In genomic region chr9:88400021-88400420, GRCh38 we compare ENCODE assay signal across 13 cellular contexts. TPM values are rescaled to one million over a fixed set of nuclear protein-coding genes. Genes with fewer than 3 reads are reported as not detected.
DNase-seq lines count a peak whose midpoint lies in the region; FAIRE-seq and TF ChIP-seq lines count a peak whose summit lies in the region.
"Had no signal": no experiment of that assay in that cellular context is flagged by ENCODE, and none has a peak within 500 bp of the region (broad histone marks: within the 10 kb centered on the region; RNA-seq: fewer than 3 reads in every experiment).

No MANE protein-coding gene starts in this region.

- H3K9ac ChIP-seq in mesendoderm (ENCODE audit: low read length) = no peak overlapping the region

- no peak overlapping the region for H4K8ac ChIP-seq in mesendoderm (ENCODE audit: low read depth, low read length)

- H2BK15ac ChIP-seq in mesendoderm (replicated peaks; ENCODE audit: low read depth) = no peak overlapping the region

- peaks cover 20 to 46% (median 32%) of the 10 kb centered on the region in 3 donors for H3K4me1 Mint-ChIP-seq in CD8-positive, alpha-beta memory T cell

- no peak overlapping the region for H3K27ac ChIP-seq in mesendoderm (ENCODE audit: low read depth, low read length)
- H3K27ac ChIP-seq in CD8-positive, alpha-beta memory T cell (ENCODE audit: low read depth, low read length) = no peak overlapping the region
- H3K27ac ChIP-seq: HL-60 had no signal

- no peak overlapping the region for H3K4me2 ChIP-seq in mesendoderm (ENCODE audit: low read length)

- peak; percentile 62 for DNase-seq in AG20443 (ENCODE audit: low spot score)
- peak; percentile 91 for DNase-seq in M059J (ENCODE audit: low read depth)
- DNase-seq in bronchial epithelial cell (ENCODE audit: low read depth) = peak; percentile 64
- peak; percentile 44 for DNase-seq in mesendoderm
- no peak for DNase-seq in HuH-7 (ENCODE audit: low spot score)
- DNase-seq in CD8-positive, alpha-beta memory T cell = no peak
- DNase-seq in NCI-H187 treated with DMSO at 0.1 percent for 48 hours (lab: John Stamatoyannopoulos, UW) = no peak
- DNase-seq in NCI-H1092 (lab: John Stamatoyannopoulos, UW) = no peak
- DNase-seq: activated T-cell treated with anti-CD3 and anti-CD28 coated beads for 4 hours; CD4-positive, CD25-positive, alpha-beta regulatory T cell; NCI-H187 had no signal

- H3K27me3 ChIP-seq in bronchial epithelial cell (ENCODE audit: control insufficient read depth, insufficient read depth, low read length) = no peaks in the 10 kb centered on the region
- no peaks in the 10 kb centered on the region for H3K27me3 ChIP-seq in mesendoderm (ENCODE audit: insufficient read depth, low read length, poor library complexity)
- H3K27me3 ChIP-seq in CD8-positive, alpha-beta memory T cell (ENCODE audit: insufficient read depth, low read length, poor library complexity, severe bottlenecking) = no peaks in the 10 kb centered on the region

- FAIRE-seq in bronchial epithelial cell (lab: Jason Lieb, UNC) = no peak
- FAIRE-seq: TTC549 had no signal

- peaks cover 3 to 18% (median 6%) of the 10 kb centered on the region in 3 donors for H3K36me3 Mint-ChIP-seq in CD8-positive, alpha-beta memory T cell

- no peak overlapping the region for H3K18ac ChIP-seq in mesendoderm (ENCODE audit: low read length)

- CTCF ChIA-PET in CD8-positive, alpha-beta memory T cell (lab: Charles Lee) = no interaction called here

- H3K27ac Mint-ChIP-seq in CD8-positive, alpha-beta memory T cell = peak overlapping the region in 1 of 8 donors; percentile 14

- no peak for TF ChIP-seq CTCF in bronchial epithelial cell (IDR thresholded peaks at IDR 0.05; ENCODE audit: insufficient read depth, low read length, severe bottlenecking)

- no CpG with 5 or more reads among the region's 3 CpGs for WGBS in mesendoderm (ENCODE audit: extremely low coverage, insufficient coverage, low lambda C conversion rate)

- H3K56ac ChIP-seq in mesendoderm (ENCODE audit: low read length) = no peak overlapping the region

- H3K4me3 ChIP-seq in bronchial epithelial cell (ENCODE audit: low read depth, low read length) (no peak overlapping the region), mesendoderm (ENCODE audit: low read length) (no peak overlapping the region)
- H3K4me3 ChIP-seq in CD8-positive, alpha-beta memory T cell (ENCODE audit: low read length) = no peak overlapping the region

- no peak overlapping the region for H2AK5ac ChIP-seq in mesendoderm (ENCODE audit: low read length)

- H3K27me3 Mint-ChIP-seq in CD8-positive, alpha-beta memory T cell = peaks cover 0 to 2% of the 10 kb centered on the region in 2 donors
- H3K27me3 Mint-ChIP-seq: CD4-positive, CD25-positive, alpha-beta regulatory T cell had no signal

- no peak overlapping the region for H3K4me3 Mint-ChIP-seq in CD8-positive, alpha-beta memory T cell
- H3K4me3 Mint-ChIP-seq: CD4-positive, CD25-positive, alpha-beta regulatory T cell had no signal

- POLR2A ChIA-PET in CD8-positive, alpha-beta memory T cell (lab: Charles Lee) = no interaction called here

- H3K4me1 ChIP-seq in mesendoderm (ENCODE audit: control insufficient read depth, low read depth, low read length) = peaks cover 2% of the 10 kb centered on the region
- no peaks in the 10 kb centered on the region for H3K4me1 ChIP-seq in CD8-positive, alpha-beta memory T cell (ENCODE audit: insufficient read depth, low read length)

- no peaks in the 10 kb centered on the region for H3K9me3 ChIP-seq in CD8-positive, alpha-beta memory T cell (ENCODE audit: low read length)

- no peak overlapping the region for H2BK120ac ChIP-seq in mesendoderm (ENCODE audit: low read depth, low read length)

- no peaks in the 10 kb centered on the region for H3K9me3 Mint-ChIP-seq in CD8-positive, alpha-beta memory T cell

- H3K4ac ChIP-seq in mesendoderm (ENCODE audit: low read depth, low read length) = no peak overlapping the region

- no peak overlapping the region for H4K5ac ChIP-seq in mesendoderm (ENCODE audit: low read length)

- H3K79me1 ChIP-seq in mesendoderm (ENCODE audit: low read length) = peaks cover 7% of the 10 kb centered on the region

- H2BK5ac ChIP-seq in mesendoderm (ENCODE audit: low read length) = no peak overlapping the region

- peaks cover 87% of the 10 kb centered on the region for H3K79me2 ChIP-seq in mesendoderm (ENCODE audit: control insufficient read depth, insufficient read depth, low read length)

- peaks cover 1% of the 10 kb centered on the region for H3K36me3 ChIP-seq in bronchial epithelial cell (ENCODE audit: control insufficient read depth, insufficient read depth, low read length)
- H3K36me3 ChIP-seq in mesendoderm (ENCODE audit: control insufficient read depth, insufficient read depth, low read length) = no peaks in the 10 kb centered on the region
- H3K36me3 ChIP-seq in CD8-positive, alpha-beta memory T cell (ENCODE audit: insufficient read depth, low read length) = no peaks in the 10 kb centered on the region

- no peak overlapping the region for H3K23ac ChIP-seq in mesendoderm (ENCODE audit: low read length)

RNA-seq across cellular contexts. Expression of gene SPIN1, which starts 11.8 kb away (rescaled TPM):
- 117 and 149 TPM in 2 replicates for total RNA-seq in M059J (2014; rRNA removed; shearing (Covaris generic))
- 67.0 and 89.5 TPM in 2 replicates for total RNA-seq in bronchial epithelial cell
- polyA plus RNA-seq in mesendoderm (2013, experiment 1 of 2) = 64.2 TPM
- 66.0 TPM for polyA plus RNA-seq in mesendoderm (2013, experiment 2 of 2)
- total RNA-seq in CD8-positive, alpha-beta memory T cell = 10 to 100 TPM; 21.9 to 24.1 TPM
- 22.9 TPM for polyA plus RNA-seq in CD8-positive, alpha-beta memory T cell

Comparison
In these comparisons a context has a peak if more than half of its experiments do, and no peak if none do; other contexts are left out.
1. DNase-seq: peak in AG20443 (single experiment), M059J (single experiment), bronchial epithelial cell (single experiment) and mesendoderm (single experiment); none in HuH-7 (single experiment), CD8-positive, alpha-beta memory T cell (0 of 5), NCI-H187 treated with DMSO at 0.1 percent for 48 hours (single experiment) and NCI-H1092 (single experiment).